ENCODE assay signal across 3 cellular contexts in the genomic region with DNA sequence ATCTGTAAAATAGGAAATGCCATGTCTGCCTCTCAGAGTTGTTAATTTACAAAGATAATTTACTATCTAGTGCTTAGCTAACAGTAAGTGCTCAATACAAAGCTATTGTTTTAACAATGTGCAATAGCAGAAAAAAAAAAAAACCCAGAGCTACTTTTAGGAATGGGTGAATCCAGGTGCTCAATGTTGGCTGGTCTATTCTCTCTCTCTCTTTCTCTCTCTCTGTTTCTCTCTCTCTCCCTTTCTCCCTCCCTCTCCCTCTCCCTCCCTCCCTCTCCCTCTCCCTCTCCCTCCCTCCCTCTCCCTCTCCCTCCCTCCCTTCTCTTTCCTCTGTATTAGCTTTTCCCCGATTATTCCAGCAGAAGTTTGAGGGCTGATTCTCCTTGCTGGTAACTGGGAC.
TF ChIP-seq lines count a peak whose summit lies in the region.

No MANE protein-coding gene starts in this region.

TF ChIP-seq in HepG2, 621 proteins besides CTCF, POLR2A, EP300 and RAD21:
- TF ChIP-seq ZNF251 (CRISPR knock-in tag; IDR thresholded peaks at IDR 0.05) (no peak), TBX3 (IDR thresholded peaks at IDR 0.05; ENCODE audit: borderline replicate concordance) (no peak), KDM5B (CRISPR knock-in tag; IDR thresholded peaks at IDR 0.05; ENCODE audit: borderline replicate concordance) (no peak), THAP11 (CRISPR knock-in tag; IDR thresholded peaks at IDR 0.05) (no peak), PCBP1 (IDR thresholded peaks at IDR 0.05; ENCODE audit: borderline replicate concordance, low read depth, low read length) (peak; percentile 88; the same call in 1 of the 2 replicates), PCBP2 (optimal IDR thresholded peaks at IDR 0.05; ENCODE audit: low read depth, low read length, poor library complexity, severe bottlenecking) (peak; percentile 86), ZNF143 (CRISPR knock-in tag; IDR thresholded peaks at IDR 0.05) (no peak), ZNF589 (CRISPR knock-in tag; conservative IDR thresholded peaks at IDR 0.05) (no peak), HNRNPK (IDR thresholded peaks at IDR 0.05; ENCODE audit: low read depth, low read length, poor library complexity, severe bottlenecking) (peak; percentile 99), ZNF274 (CRISPR knock-in tag; IDR thresholded peaks at IDR 0.05) (no peak), ZNF552 (CRISPR knock-in tag; IDR thresholded peaks at IDR 0.05; ENCODE audit: borderline replicate concordance) (no peak), XBP1 (CRISPR knock-in tag; IDR thresholded peaks at IDR 0.05) (no peak), TRIM24 (CRISPR knock-in tag; IDR thresholded peaks at IDR 0.05) (no peak), ZNF605 (CRISPR knock-in tag; IDR thresholded peaks at IDR 0.05) (no peak), ZNF235 (CRISPR knock-in tag; IDR thresholded peaks at IDR 0.05; ENCODE audit: borderline replicate concordance) (no peak), TARDBP (CRISPR knock-in tag; IDR thresholded peaks at IDR 0.05) (no peak)
- TF ChIP-seq, protein P1, sequence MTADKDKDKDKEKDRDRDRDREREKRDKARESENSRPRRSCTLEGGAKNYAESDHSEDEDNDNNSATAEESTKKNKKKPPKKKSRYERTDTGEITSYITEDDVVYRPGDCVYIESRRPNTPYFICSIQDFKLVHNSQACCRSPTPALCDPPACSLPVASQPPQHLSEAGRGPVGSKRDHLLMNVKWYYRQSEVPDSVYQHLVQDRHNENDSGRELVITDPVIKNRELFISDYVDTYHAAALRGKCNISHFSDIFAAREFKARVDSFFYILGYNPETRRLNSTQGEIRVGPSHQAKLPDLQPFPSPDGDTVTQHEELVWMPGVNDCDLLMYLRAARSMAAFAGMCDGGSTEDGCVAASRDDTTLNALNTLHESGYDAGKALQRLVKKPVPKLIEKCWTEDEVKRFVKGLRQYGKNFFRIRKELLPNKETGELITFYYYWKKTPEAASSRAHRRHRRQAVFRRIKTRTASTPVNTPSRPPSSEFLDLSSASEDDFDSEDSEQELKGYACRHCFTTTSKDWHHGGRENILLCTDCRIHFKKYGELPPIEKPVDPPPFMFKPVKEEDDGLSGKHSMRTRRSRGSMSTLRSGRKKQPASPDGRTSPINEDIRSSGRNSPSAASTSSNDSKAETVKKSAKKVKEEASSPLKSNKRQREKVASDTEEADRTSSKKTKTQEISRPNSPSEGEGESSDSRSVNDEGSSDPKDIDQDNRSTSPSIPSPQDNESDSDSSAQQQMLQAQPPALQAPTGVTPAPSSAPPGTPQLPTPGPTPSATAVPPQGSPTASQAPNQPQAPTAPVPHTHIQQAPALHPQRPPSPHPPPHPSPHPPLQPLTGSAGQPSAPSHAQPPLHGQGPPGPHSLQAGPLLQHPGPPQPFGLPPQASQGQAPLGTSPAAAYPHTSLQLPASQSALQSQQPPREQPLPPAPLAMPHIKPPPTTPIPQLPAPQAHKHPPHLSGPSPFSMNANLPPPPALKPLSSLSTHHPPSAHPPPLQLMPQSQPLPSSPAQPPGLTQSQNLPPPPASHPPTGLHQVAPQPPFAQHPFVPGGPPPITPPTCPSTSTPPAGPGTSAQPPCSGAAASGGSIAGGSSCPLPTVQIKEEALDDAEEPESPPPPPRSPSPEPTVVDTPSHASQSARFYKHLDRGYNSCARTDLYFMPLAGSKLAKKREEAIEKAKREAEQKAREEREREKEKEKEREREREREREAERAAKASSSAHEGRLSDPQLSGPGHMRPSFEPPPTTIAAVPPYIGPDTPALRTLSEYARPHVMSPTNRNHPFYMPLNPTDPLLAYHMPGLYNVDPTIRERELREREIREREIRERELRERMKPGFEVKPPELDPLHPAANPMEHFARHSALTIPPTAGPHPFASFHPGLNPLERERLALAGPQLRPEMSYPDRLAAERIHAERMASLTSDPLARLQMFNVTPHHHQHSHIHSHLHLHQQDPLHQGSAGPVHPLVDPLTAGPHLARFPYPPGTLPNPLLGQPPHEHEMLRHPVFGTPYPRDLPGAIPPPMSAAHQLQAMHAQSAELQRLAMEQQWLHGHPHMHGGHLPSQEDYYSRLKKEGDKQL (CRISPR knock-in tag; IDR thresholded peaks at IDR 0.05; ENCODE audit: low read depth) = no peak

TF ChIP-seq in HEK293, 187 proteins besides CTCF, POLR2A, EP300 and RAD21:
- TF ChIP-seq, protein P2, sequence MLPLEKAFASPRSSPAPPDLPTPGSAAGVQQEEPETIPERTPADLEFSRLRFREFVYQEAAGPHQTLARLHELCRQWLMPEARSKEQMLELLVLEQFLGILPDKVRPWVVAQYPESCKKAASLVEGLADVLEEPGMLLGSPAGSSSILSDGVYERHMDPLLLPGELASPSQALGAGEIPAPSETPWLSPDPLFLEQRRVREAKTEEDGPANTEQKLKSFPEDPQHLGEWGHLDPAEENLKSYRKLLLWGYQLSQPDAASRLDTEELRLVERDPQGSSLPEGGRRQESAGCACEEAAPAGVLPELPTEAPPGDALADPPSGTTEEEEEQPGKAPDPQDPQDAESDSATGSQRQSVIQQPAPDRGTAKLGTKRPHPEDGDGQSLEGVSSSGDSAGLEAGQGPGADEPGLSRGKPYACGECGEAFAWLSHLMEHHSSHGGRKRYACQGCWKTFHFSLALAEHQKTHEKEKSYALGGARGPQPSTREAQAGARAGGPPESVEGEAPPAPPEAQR (tag by site-specific recombination; IDR thresholded peaks at IDR 0.05) = no peak
- no peak for TF ChIP-seq ZNF768 (tag by site-specific recombination; IDR thresholded peaks at IDR 0.05)
- TF ChIP-seq ZNF549 (tag by site-specific recombination; IDR thresholded peaks at IDR 0.05) = no peak
- TF ChIP-seq, protein P3, sequence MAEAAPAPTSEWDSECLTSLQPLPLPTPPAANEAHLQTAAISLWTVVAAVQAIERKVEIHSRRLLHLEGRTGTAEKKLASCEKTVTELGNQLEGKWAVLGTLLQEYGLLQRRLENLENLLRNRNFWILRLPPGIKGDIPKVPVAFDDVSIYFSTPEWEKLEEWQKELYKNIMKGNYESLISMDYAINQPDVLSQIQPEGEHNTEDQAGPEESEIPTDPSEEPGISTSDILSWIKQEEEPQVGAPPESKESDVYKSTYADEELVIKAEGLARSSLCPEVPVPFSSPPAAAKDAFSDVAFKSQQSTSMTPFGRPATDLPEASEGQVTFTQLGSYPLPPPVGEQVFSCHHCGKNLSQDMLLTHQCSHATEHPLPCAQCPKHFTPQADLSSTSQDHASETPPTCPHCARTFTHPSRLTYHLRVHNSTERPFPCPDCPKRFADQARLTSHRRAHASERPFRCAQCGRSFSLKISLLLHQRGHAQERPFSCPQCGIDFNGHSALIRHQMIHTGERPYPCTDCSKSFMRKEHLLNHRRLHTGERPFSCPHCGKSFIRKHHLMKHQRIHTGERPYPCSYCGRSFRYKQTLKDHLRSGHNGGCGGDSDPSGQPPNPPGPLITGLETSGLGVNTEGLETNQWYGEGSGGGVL (tag by site-specific recombination; IDR thresholded peaks at IDR 0.05) = 0 out of 2 replicates have a peak, but pooled peaks have one; percentile 18
- TF ChIP-seq ZNF184 (tag by site-specific recombination; IDR thresholded peaks at IDR 0.05) = no peak
TF ChIP-seq in HEK293: peak in this region for 1.

TF ChIP-seq in H1, 55 proteins besides CTCF, POLR2A, EP300 and RAD21:
- TF ChIP-seq KDM1A (IDR thresholded peaks at IDR 0.05; ENCODE audit: borderline replicate concordance, low read length) = no peak
- no peak for TF ChIP-seq GTF2F1 (IDR thresholded peaks at IDR 0.05; ENCODE audit: borderline replicate concordance, low read depth, low read length)
- peak; percentile 27; the same call in 1 of the 2 replicates for TF ChIP-seq EGR1 (IDR thresholded peaks at IDR 0.05; ENCODE audit: borderline replicate concordance, low read depth, low read length)
- TF ChIP-seq JUND (IDR thresholded peaks at IDR 0.05; ENCODE audit: low read length) = no peak
